ENCODE assay signal across 21 cellular contexts in genomic region chr4:147485167-147485566, GRCh38. TPM values are rescaled to one million over a fixed set of nuclear protein-coding genes. Genes with fewer than 3 reads are reported as not detected.
"Had no signal": no experiment of that assay in that cellular context is flagged by ENCODE, and none has a peak within 500 bp of the region (broad histone marks: within the 10 kb centered on the region; RNA-seq: fewer than 3 reads in every experiment).

No MANE protein-coding gene starts in this region.

- H3K9me3 ChIP-seq: SJSA1 had no signal

- H3K27ac ChIP-seq: SJSA1, SK-N-MC had no signal

- DNase-seq: KBM-7, MV-4-11, NCI-H1048, NCI-H1105, NCI-H1417, NCI-H1436 treated with DMSO at 0.1 percent for 48 hours, NCI-H1694, NCI-H1930, NCI-H2081, NCI-H2107, NCI-H2227 treated with DMSO at 0.1 percent for 48 hours, NCI-H524, NCI-H69, NCI-H774, Right ventricle myocardium superior, RPMI8226, SIG-M5 had no signal

- H3K4me3 ChIP-seq: SJSA1, SK-N-MC had no signal

- H3K36me3 ChIP-seq: SJSA1 had no signal

- H3K27me3 ChIP-seq: SJSA1 had no signal

RNA-seq across cellular contexts. Expression of gene EDNRA, which starts 4.3 kb away (rescaled TPM):
- total RNA-seq: HT-29, MCF 10A had no signal
